ENCODE assay signal across 9 cellular contexts in genomic region chr15:75178938-75179772, GRCh38. TPM values are rescaled to one million over a fixed set of nuclear protein-coding genes. Genes with fewer than 3 reads are reported as not detected.
A peak's percentile ranks its signal among the peaks of the same experiment; 100 is the strongest.
DNase-seq lines count a peak whose midpoint lies in the region; ATAC-seq and TF ChIP-seq lines count a peak whose summit lies in the region.
"Had no signal": no experiment of that assay in that cellular context is flagged by ENCODE, and none has a peak within 500 bp of the region (broad histone marks: within the 10 kb centered on the region; RNA-seq: fewer than 3 reads in every experiment).

No MANE protein-coding gene starts in this region.

- H3K4me3 Mint-ChIP-seq in brain, result peak overlapping the region in 1 of 5 experiments; percentile 29
- no peak overlapping the region for H3K4me3 Mint-ChIP-seq in stimulated activated naive B cell treated with anti-CD40 and anti-IgM and Interleukin-4, amounts not matched to agents 10 μg/mL and 1 μg/mL and 100 μg/mL, for 72 hours

- H3K9me3 ChIP-seq in mesodermal cell (ENCODE audit: control insufficient read depth, low read length), result no peaks in the 10 kb centered on the region

- H3K27ac Mint-ChIP-seq in brain, result peak overlapping the region in 3 of 5 experiments; percentile 20 to 93 (median 46)
- H3K27ac Mint-ChIP-seq in stimulated activated naive B cell treated with anti-CD40 and anti-IgM and Interleukin-4, amounts not matched to agents 10 μg/mL and 1 μg/mL and 100 μg/mL, for 72 hours, result no peak overlapping the region

- no peaks in the 10 kb centered on the region for H3K36me3 ChIP-seq in H7 (replicated peaks; ENCODE audit: control insufficient read depth, insufficient read depth, low read length)
- H3K36me3 ChIP-seq in mesodermal cell (ENCODE audit: control insufficient read depth, insufficient read depth, low read length), result no peaks in the 10 kb centered on the region

- H3K4me3 ChIP-seq in H7 (ENCODE audit: insufficient read depth, low read depth, low read length) (peak overlapping the region; percentile 35), mesodermal cell (ENCODE audit: extremely low read depth, insufficient read depth, low read length, poor library complexity, severe bottlenecking) (peak overlapping the region; percentile 19)

- H3K27me3 Mint-ChIP-seq in brain, result peaks cover 10% of the 10 kb centered on the region
- H3K27me3 Mint-ChIP-seq in stimulated activated naive B cell treated with anti-CD40 and anti-IgM and Interleukin-4, amounts not matched to agents 10 μg/mL and 1 μg/mL and 100 μg/mL, for 72 hours, result peaks cover 54 to 61% of the 10 kb centered on the region in 2 donors

- peaks cover 0 to 4% (median 0%) of the 10 kb centered on the region in 5 experiments for H3K9me3 Mint-ChIP-seq in brain
- no peaks in the 10 kb centered on the region for H3K9me3 Mint-ChIP-seq in stimulated activated naive B cell treated with anti-CD40 and anti-IgM and Interleukin-4, amounts not matched to agents 10 μg/mL and 1 μg/mL and 100 μg/mL, for 72 hours

- H3K36me3 Mint-ChIP-seq in brain, result no peaks in the 10 kb centered on the region
- no peaks in the 10 kb centered on the region for H3K36me3 Mint-ChIP-seq in stimulated activated naive B cell treated with anti-CD40 and anti-IgM and Interleukin-4, amounts not matched to agents 10 μg/mL and 1 μg/mL and 100 μg/mL, for 72 hours

- H3K27ac ChIP-seq in mesodermal cell (ENCODE audit: low read depth, low read length, severe bottlenecking), result peak overlapping the region; percentile 75

- no peak for DNase-seq in H7
- no peak for DNase-seq in stimulated activated naive B cell treated with anti-CD40 and anti-IgM and Interleukin-4, amounts not matched to agents 10 μg/mL and 1 μg/mL and 100 μg/mL, for 72 hours
- DNase-seq in NCI-H524 treated with DMSO at 0.1 percent for 48 hours (lab: John Stamatoyannopoulos, UW), result no peak
- no peak for DNase-seq in glomerular visceral epithelial cell (ENCODE audit: extremely low spot score)
- DNase-seq in NCI-H510A treated with DMSO at 0.1 percent for 48 hours (lab: John Stamatoyannopoulos, UW), result no peak
- DNase-seq: DMS 273 treated with DMSO at 0.1 percent for 48 hours had no signal

- 80 to 82% methylated on average over 16 to 18 of the region's 20 CpGs for WGBS in mesodermal cell (ENCODE audit: insufficient coverage in 2 of 2), 2 experiments

- ATAC-seq in stimulated activated naive B cell treated with anti-CD40 and anti-IgM and Interleukin-4, amounts not matched to agents 10 μg/mL and 1 μg/mL and 100 μg/mL, for 72 hours (replicated peaks), result peak; percentile 17 to 25
- no peak for ATAC-seq in GM18520 (IDR thresholded peaks at IDR 0.05; ENCODE audit: unreplicated experiment)

- peaks cover 56% of the 10 kb centered on the region for H3K4me1 Mint-ChIP-seq in brain
- H3K4me1 Mint-ChIP-seq in stimulated activated naive B cell treated with anti-CD40 and anti-IgM and Interleukin-4, amounts not matched to agents 10 μg/mL and 1 μg/mL and 100 μg/mL, for 72 hours, result peaks cover 9 to 26% of the 10 kb centered on the region in 2 donors

- TF ChIP-seq CTCF in brain (conservative IDR thresholded peaks at IDR 0.05), result no peak

- H3K4me1 ChIP-seq in mesodermal cell (ENCODE audit: control insufficient read depth, insufficient read depth, low read length, poor library complexity, severe bottlenecking), result peaks cover 33% of the 10 kb centered on the region

- peaks cover 13% of the 10 kb centered on the region for H3K27me3 ChIP-seq in H7 (ENCODE audit: control insufficient read depth, insufficient read depth, low read length)

RNA-seq across cellular contexts. Expression of gene C15orf39, which starts 22.5 kb away (rescaled TPM):
- 35.9 and 37.1 TPM in 2 replicates for total RNA-seq in H7 (2014; rRNA removed; shearing (Covaris generic))
- polyA plus RNA-seq in brain (ENCODE audit: insufficient read depth, low read depth, low replicate concordance), result 15.4 TPM
- 18.4 TPM for polyA plus RNA-seq in mesodermal cell (2013, experiment 1 of 2)
- 16.9 TPM for polyA plus RNA-seq in mesodermal cell (2013, experiment 2 of 2)
